1 cellular context compared by ENCODE assay signal in the genomic region with DNA sequence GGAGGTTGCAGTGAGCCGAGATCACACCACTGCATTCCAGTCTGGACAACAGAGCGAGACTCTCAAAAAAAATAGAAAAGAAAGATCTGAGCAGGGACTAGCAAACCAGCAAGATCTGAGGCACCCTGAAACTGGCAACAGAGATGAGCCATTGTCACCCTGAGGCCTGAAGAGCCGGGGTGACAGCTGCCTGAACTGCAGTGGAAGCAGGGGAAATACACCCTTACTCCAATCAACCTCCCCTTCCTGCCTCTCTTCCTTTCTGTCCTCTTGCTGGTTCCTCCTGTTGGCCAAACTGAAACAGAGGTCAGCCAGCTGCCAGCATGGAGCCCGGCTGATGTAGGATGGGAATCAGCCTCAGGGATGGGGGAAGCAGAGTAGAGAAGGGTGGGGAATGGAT.
TF ChIP-seq lines count a peak whose summit lies in the region.

No MANE protein-coding gene starts in this region.

TF ChIP-seq in SK-N-SH treated with all-trans-retinoic acid at 6 μM for 48 hours, 23 proteins besides CTCF, POLR2A, EP300 and RAD21 (continued from another document):
- TF ChIP-seq, protein P1, sequence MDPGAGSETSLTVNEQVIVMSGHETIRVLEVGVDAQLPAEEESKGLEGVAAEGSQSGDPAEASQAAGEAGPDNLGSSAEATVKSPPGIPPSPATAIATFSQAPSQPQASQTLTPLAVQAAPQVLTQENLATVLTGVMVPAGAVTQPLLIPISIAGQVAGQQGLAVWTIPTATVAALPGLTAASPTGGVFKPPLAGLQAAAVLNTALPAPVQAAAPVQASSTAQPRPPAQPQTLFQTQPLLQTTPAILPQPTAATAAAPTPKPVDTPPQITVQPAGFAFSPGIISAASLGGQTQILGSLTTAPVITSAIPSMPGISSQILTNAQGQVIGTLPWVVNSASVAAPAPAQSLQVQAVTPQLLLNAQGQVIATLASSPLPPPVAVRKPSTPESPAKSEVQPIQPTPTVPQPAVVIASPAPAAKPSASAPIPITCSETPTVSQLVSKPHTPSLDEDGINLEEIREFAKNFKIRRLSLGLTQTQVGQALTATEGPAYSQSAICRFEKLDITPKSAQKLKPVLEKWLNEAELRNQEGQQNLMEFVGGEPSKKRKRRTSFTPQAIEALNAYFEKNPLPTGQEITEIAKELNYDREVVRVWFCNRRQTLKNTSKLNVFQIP (CRISPR knock-in tag; IDR thresholded peaks at IDR 0.05; ENCODE audit: borderline replicate concordance, low read depth), result no peak
